10 cellular contexts compared by ENCODE assay signal in the genomic region with DNA sequence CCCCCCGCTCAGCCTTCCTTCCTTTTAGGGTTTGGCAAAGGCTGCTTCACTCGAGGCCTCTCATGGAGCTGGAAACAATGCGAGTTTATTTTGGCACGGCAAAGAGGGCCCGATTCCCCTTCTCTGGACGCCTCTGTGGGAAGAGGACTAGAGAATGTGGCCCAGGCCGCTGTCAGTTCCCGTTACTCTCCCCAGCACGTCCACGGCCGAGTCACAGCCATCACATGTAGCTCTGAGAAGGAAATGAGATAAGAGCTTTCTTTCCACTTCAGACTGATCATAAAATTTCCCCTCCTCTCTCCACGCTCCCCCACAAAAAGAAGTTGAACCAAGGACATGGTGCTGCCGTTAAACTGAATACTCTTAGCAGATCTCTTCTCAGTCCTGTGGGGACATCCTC.
DNase-seq lines count a peak whose midpoint lies in the region; ATAC-seq and TF ChIP-seq lines count a peak whose summit lies in the region.
"Had no signal": no experiment of that assay in that cellular context is flagged by ENCODE, and none has a peak within 500 bp of the region (broad histone marks: within the 10 kb centered on the region; RNA-seq: fewer than 3 reads in every experiment).

No MANE protein-coding gene starts in this region.

- H3K27me3 ChIP-seq in psoas muscle (ENCODE audit: insufficient read depth in 3 of 3, low read length in 2 of 3) = no peaks in the 10 kb centered on the region

- DNase-seq in AG20443 (ENCODE audit: low spot score) (peak; percentile 61), cardiac septum (ENCODE audit: low spot score) (peak; percentile 92), psoas muscle (peak; percentile 69 to 74), NCI-H524 treated with DMSO at 0.1 percent for 48 hours (lab: John Stamatoyannopoulos, UW) (no peak), NCI-H128 (lab: John Stamatoyannopoulos, UW; ENCODE audit: unreplicated experiment) (no peak)
- DNase-seq: activated CD4-positive, alpha-beta T cell treated with anti-CD3 and anti-CD28 coated beads for 48 hours; mesendoderm had no signal

- H3K4me1 ChIP-seq in psoas muscle = peaks cover 38% of the 10 kb centered on the region

- H3K9me3 ChIP-seq in psoas muscle = no peaks in the 10 kb centered on the region

- no peak overlapping the region for H3K4me3 ChIP-seq in psoas muscle

- H3K27ac ChIP-seq in adipose tissue (ENCODE audit: low read depth, low read length) (peak overlapping the region; percentile 33), psoas muscle (peak overlapping the region; percentile 72)

- ATAC-seq in psoas muscle = peak in 2 of 4 donors; percentile 18 to 45
- no peak for ATAC-seq in GM21723 (IDR thresholded peaks at IDR 0.05; ENCODE audit: unreplicated experiment)
- no peak for ATAC-seq in HG02885 (IDR thresholded peaks at IDR 0.05; ENCODE audit: poor library complexity, unreplicated experiment)

- TF ChIP-seq CTCF in psoas muscle (IDR thresholded peaks at IDR 0.05) = no peak

- 6 to 64% (median 14%) methylated on average over 13 of the region's 13 CpGs for WGBS in adipose tissue, 3 donors
- 30 to 45% (median 43%) methylated on average over 13 of the region's 13 CpGs for WGBS in psoas muscle, 3 donors

- intact Hi-C loops in cardiac septum (cut with DNase I) (no loop called here), psoas muscle (cut with DNase I) (no loop called here)

- H3K36me3 ChIP-seq in psoas muscle (ENCODE audit: insufficient read depth in 1 of 2, low read depth in 1 of 2) = no peaks in the 10 kb centered on the region

Comparison
In these comparisons a context has a peak if more than half of its experiments do, and no peak if none do; other contexts are left out.
1. DNase-seq: peak in AG20443 (single experiment), cardiac septum (single experiment) and psoas muscle (2 of 2); none in NCI-H524 treated with DMSO at 0.1 percent for 48 hours (single experiment) and NCI-H128 (single experiment).